In genomic region chr5:116754556-116754955, GRCh38 we compare ENCODE assay signal across 18 cellular contexts.
"Had no signal": no experiment of that assay in that cellular context is flagged by ENCODE, and none has a peak within 500 bp of the region (broad histone marks: within the 10 kb centered on the region; RNA-seq: fewer than 3 reads in every experiment).

No MANE protein-coding gene starts in this region.

- H2AFZ ChIP-seq: neural progenitor cell had no signal

- DNase-seq: activated CD4-positive, alpha-beta T cell treated with anti-CD3 and anti-CD28 coated beads for 4 hours; activated CD4-positive, alpha-beta T cell treated with anti-CD3 and anti-CD28 coated beads, Interleukin-2, amount 50 U/mL, for 48 hours; activated CD4-positive, CD25-positive, alpha-beta regulatory T cell; activated CD8-positive, alpha-beta memory T cell treated with anti-CD3 and anti-CD28 coated beads, Interleukin-2, amount 50 U/mL, for 48 hours; activated naive CD4-positive, alpha-beta T cell treated with Interleukin-2 at 50 U/mL for 16 hours; activated naive CD8-positive, alpha-beta T cell treated with anti-CD3 and anti-CD28 coated beads for 36 hours; activated T-cell treated with anti-CD3 and anti-CD28 coated beads, Interleukin-2, amount 50 U/mL, for 4 hours; colonic mucosa; endodermal cell; naive thymus-derived CD8-positive, alpha-beta T cell; retina; stimulated activated CD4-positive, alpha-beta T cell treated with anti-CD3 and anti-CD28 coated beads, Interleukin-4, amount 100 ng/mL, for 24 hours; stimulated activated naive CD8-positive, alpha-beta T cell treated with anti-CD3 and anti-CD28 coated beads, Interleukin-15, Interleukin-2, amounts not matched to agents 100 U/mL and 50 U/mL, for 24 hours; T-helper 9 cell; upper lobe of right lung had no signal

- H3K4me2 ChIP-seq: neural progenitor cell had no signal

- H3K4me1 Mint-ChIP-seq: activated naive CD8-positive, alpha-beta T cell treated with anti-CD3 and anti-CD28 coated beads for 36 hours; naive thymus-derived CD8-positive, alpha-beta T cell had no signal

- H3K9me3 ChIP-seq: colonic mucosa, upper lobe of right lung had no signal

- H3K27ac ChIP-seq: colonic mucosa, epithelial cell of prostate, neural progenitor cell, upper lobe of right lung had no signal

- H3K9ac ChIP-seq: neural progenitor cell had no signal

- H3K4me3 Mint-ChIP-seq: activated naive CD8-positive, alpha-beta T cell treated with anti-CD3 and anti-CD28 coated beads for 36 hours; activated T-cell treated with anti-CD3 and anti-CD28 coated beads, Interleukin-2, amount 50 U/mL, for 4 hours; endodermal cell; naive thymus-derived CD8-positive, alpha-beta T cell; neural progenitor cell had no signal

- FAIRE-seq: astrocyte had no signal

- H3K36me3 Mint-ChIP-seq: activated naive CD8-positive, alpha-beta T cell treated with anti-CD3 and anti-CD28 coated beads for 36 hours; naive thymus-derived CD8-positive, alpha-beta T cell had no signal

- H3K4me3 ChIP-seq: colonic mucosa, neural progenitor cell, upper lobe of right lung had no signal

- H3K27ac Mint-ChIP-seq: activated naive CD8-positive, alpha-beta T cell treated with anti-CD3 and anti-CD28 coated beads for 36 hours; endodermal cell; naive thymus-derived CD8-positive, alpha-beta T cell; neural progenitor cell had no signal

- H3K27me3 Mint-ChIP-seq: activated naive CD8-positive, alpha-beta T cell treated with anti-CD3 and anti-CD28 coated beads for 36 hours had no signal

- ATAC-seq: activated T-cell treated with anti-CD3 and anti-CD28 coated beads, Interleukin-2, amount 50 U/mL, for 4 hours; naive thymus-derived CD8-positive, alpha-beta T cell; stimulated activated naive CD8-positive, alpha-beta T cell treated with anti-CD3 and anti-CD28 coated beads, Interleukin-15, Interleukin-2, amounts not matched to agents 100 U/mL and 50 U/mL, for 24 hours; upper lobe of right lung had no signal

- H3K4me1 ChIP-seq: colonic mucosa, upper lobe of right lung had no signal

- H3K36me3 ChIP-seq: colonic mucosa, neural progenitor cell, upper lobe of right lung had no signal

- H3K9me3 Mint-ChIP-seq: activated naive CD8-positive, alpha-beta T cell treated with anti-CD3 and anti-CD28 coated beads for 36 hours; activated T-cell treated with anti-CD3 and anti-CD28 coated beads, Interleukin-2, amount 50 U/mL, for 4 hours; naive thymus-derived CD8-positive, alpha-beta T cell had no signal

- H3K27me3 ChIP-seq: colonic mucosa, neural progenitor cell, upper lobe of right lung had no signal
